Comparison of ENCODE assay signal across 13 cellular contexts in the genomic region with DNA sequence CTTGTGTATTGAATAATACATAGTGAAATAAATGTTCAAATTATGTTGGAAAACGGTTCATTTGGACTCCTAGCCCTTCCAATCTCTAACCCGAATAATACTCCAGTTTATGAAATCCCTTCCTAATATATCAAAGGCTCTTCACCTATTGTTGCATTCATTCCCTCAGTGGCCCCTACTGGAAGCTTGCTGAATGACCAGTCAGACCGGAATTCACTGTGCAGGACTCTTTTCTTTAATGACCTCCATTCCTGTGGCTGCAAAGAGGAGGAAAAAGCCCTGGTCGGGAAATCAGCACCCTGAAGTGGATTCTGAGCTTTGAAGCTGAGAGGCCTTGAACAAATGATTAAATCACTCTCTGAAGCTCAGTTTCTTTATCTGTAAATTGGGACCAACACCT. TPM values are rescaled to one million over a fixed set of nuclear protein-coding genes. Genes with fewer than 3 reads are reported as not detected.
A peak's percentile ranks its signal among the peaks of the same experiment; 100 is the strongest.
DNase-seq lines count a peak whose midpoint lies in the region; ATAC-seq, FAIRE-seq and TF ChIP-seq lines count a peak whose summit lies in the region.
"Had no signal": no experiment of that assay in that cellular context is flagged by ENCODE, and none has a peak within 500 bp of the region (broad histone marks: within the 10 kb centered on the region; RNA-seq: fewer than 3 reads in every experiment).

No MANE protein-coding gene starts in this region.

- H3K4me2 ChIP-seq in A549 (no peak overlapping the region), HCT116 (ENCODE audit: low read length) (peak overlapping the region; percentile 21)

- peaks cover 2% of the 10 kb centered on the region; the same call in 1 of the 2 replicates for H3K27me3 Mint-ChIP-seq in WTC11 (ENCODE audit: low read depth)

- CTCF ChIA-PET in A549 (lab: Yijun Ruan, JAX), result interaction anchor here (1.0 to 1.8 kb wide), 10 partner anchors 10 to 101 kb away, joined by 3 to 8 read pairs (median 3); no protein-coding TSS in a partner anchor
- CTCF ChIA-PET in HCT116 (lab: Charles Lee), result interaction anchor here (0.7 to 1.5 kb wide), 2 partner anchors 21 to 104 kb away, joined by 3 read pairs; no protein-coding TSS in a partner anchor
- CTCF ChIA-PET in WTC11 (lab: Charles Lee), result interaction anchor here (0.8 to 1.9 kb wide), 6 partner anchors 10 to 104 kb away, joined by 3 to 10 read pairs (median 4); no protein-coding TSS in a partner anchor

- no peaks in the 10 kb centered on the region for H4K20me1 ChIP-seq in HCT116 (ENCODE audit: insufficient read depth)

- no peaks in the 10 kb centered on the region for H3K36me3 Mint-ChIP-seq in WTC11

- H3K9ac ChIP-seq in HCT116 (ENCODE audit: low read length), result no peak overlapping the region

- 7% methylated on average over 4 of the region's 4 CpGs for WGBS in A549 (ENCODE audit: missing lambda C conversion rate)

- no peaks in the 10 kb centered on the region for H3K9me2 ChIP-seq in HCT116 (ENCODE audit: insufficient read depth)

- no peaks in the 10 kb centered on the region for H3K27me3 ChIP-seq in HCT116 (ENCODE audit: insufficient read depth, low read length)
- H3K27me3 ChIP-seq in kidney epithelial cell (ENCODE audit: control insufficient read depth, insufficient read depth, low read length), result no peaks in the 10 kb centered on the region
- H3K27me3 ChIP-seq: vagina had no signal

- no peak for FAIRE-seq in A549 (lab: Jason Lieb, UNC)
- FAIRE-seq: frontal cortex had no signal

- intact Hi-C loops in HCT116 (cut with micrococcal nuclease), result no loop called here

- TF ChIP-seq CTCF in A549 (IDR thresholded peaks at IDR 0.05), result no peak; the same call in 2 of the 3 replicates
- TF ChIP-seq CTCF in HCT116 (IDR thresholded peaks at IDR 0.05 in 2 of 3, conservative IDR thresholded peaks at IDR 0.05 in 1 of 3; ENCODE audit: borderline replicate concordance in 1 of 3, insufficient read depth in 1 of 3, low read depth in 2 of 3, low read length in 2 of 3), result peak; percentile 27 to 60 (median 60); a peak in 5 of 6 replicates
- TF ChIP-seq CTCF in WTC11 (IDR thresholded peaks at IDR 0.05), result peak; percentile 23; the same call in 1 of the 2 replicates
- TF ChIP-seq CTCF in kidney epithelial cell (IDR thresholded peaks at IDR 0.05; ENCODE audit: insufficient read depth, low read length, poor library complexity, severe bottlenecking), result peak; percentile 58

- H3K9me3 ChIP-seq in A549 (no peaks in the 10 kb centered on the region), HCT116 (ENCODE audit: control insufficient read depth in 1 of 2, insufficient read depth in 1 of 2, low read depth in 1 of 2, low read length in 2 of 2) (no peaks in the 10 kb centered on the region)
- H3K9me3 ChIP-seq: vagina had no signal

- peak; percentile 40 to 41 for DNase-seq in A549 (ENCODE audit: low read depth in 1 of 2, low spot score in 1 of 2)
- no peak for DNase-seq in HCT116 (ENCODE audit: low read depth, low spot score)
- peak; percentile 30 for DNase-seq in WTC11 (ENCODE audit: low spot score)
- no peak for DNase-seq in kidney epithelial cell (ENCODE audit: low read depth)
- DNase-seq in Kasumi-1 (lab: John Stamatoyannopoulos, UW), result no peak
- DNase-seq in activated CD8-positive, alpha-beta memory T cell treated with anti-CD3 and anti-CD28 coated beads, Interleukin-2, amount 50 U/mL, for 48 hours, result no peak
- DNase-seq: activated CD8-positive, alpha-beta memory T cell treated with anti-CD3 and anti-CD28 coated beads, Interleukin-2, amount 50 U/mL, for 4 hours; DMS153; NCI-H2171 had no signal

- peaks cover 30% of the 10 kb centered on the region for H3K4me1 Mint-ChIP-seq in WTC11

- no peaks in the 10 kb centered on the region for H3K79me2 ChIP-seq in HCT116 (ENCODE audit: insufficient read depth, low read length)

- H2AFZ ChIP-seq in HCT116 (ENCODE audit: low read depth, low read length, poor library complexity, severe bottlenecking), result peak overlapping the region; percentile 72

- H3K4me3 ChIP-seq in A549 (no peak overlapping the region), HCT116 (replicated peaks in 1 of 2; ENCODE audit: low read depth in 1 of 2, low read length in 2 of 2) (no peak overlapping the region), kidney epithelial cell (ENCODE audit: low read depth, low read length) (no peak overlapping the region)
- H3K4me3 ChIP-seq: vagina had no signal

- H3K9me3 Mint-ChIP-seq in WTC11, result peaks cover 8% of the 10 kb centered on the region

- TF ChIP-seq RAD21 in A549 (conservative IDR thresholded peaks at IDR 0.05 in 1 of 2, IDR thresholded peaks at IDR 0.05 in 1 of 2) (peak in 1 of 2 experiments; percentile 18; a peak in 2 of 5 replicates), HCT116 (IDR thresholded peaks at IDR 0.05; ENCODE audit: low read depth) (peak; percentile 50)

- H3K27ac ChIP-seq in A549 (no peak overlapping the region), HCT116 (ENCODE audit: low read depth, low read length) (no peak overlapping the region)
- H3K27ac ChIP-seq: vagina had no signal

- no TSS peak for BruUV-seq in HCT116 (replicated peaks; lab: Mats Ljungman, UMichigan)

- H3K36me3 ChIP-seq in HCT116 (ENCODE audit: control insufficient read depth in 1 of 2, insufficient read depth in 2 of 2, low read length in 2 of 2) (no peaks in the 10 kb centered on the region), kidney epithelial cell (ENCODE audit: control insufficient read depth, insufficient read depth, low read length) (no peaks in the 10 kb centered on the region)
- H3K36me3 ChIP-seq: vagina had no signal

- peak; percentile 91 to 94 for ATAC-seq in A549
- peak; percentile 96 for ATAC-seq in HCT116
- ATAC-seq in WTC11, result peak; percentile 65
- no peak for ATAC-seq in GM19467 (IDR thresholded peaks at IDR 0.05; ENCODE audit: unreplicated experiment)
- no peak for ATAC-seq in HG03159 (IDR thresholded peaks at IDR 0.05; ENCODE audit: unreplicated experiment)

- no peaks in the 10 kb centered on the region for H3K4me1 ChIP-seq in A549
- H3K4me1 ChIP-seq in HCT116 (ENCODE audit: control insufficient read depth in 1 of 2, insufficient read depth in 2 of 2, low read length in 2 of 2), result peaks cover 4 to 13% of the 10 kb centered on the region in 2 experiments; a peak in 3 of 4 replicates
- H3K4me1 ChIP-seq: vagina had no signal

- H3K27ac Mint-ChIP-seq in WTC11, result no peak overlapping the region

- RAD21 ChIA-PET in HCT116 (lab: Charles Lee; ENCODE audit: low non-redundant PET in 1 of 2, low total read pairs in 2 of 2, uncharacterized antibody in 2 of 2, unreplicated experiment in 2 of 2), result no interaction called here

- H3K4me3 Mint-ChIP-seq in WTC11, result no peak overlapping the region

- TF ChIP-seq EP300 in A549 (IDR thresholded peaks at IDR 0.05), result no peak

- TF ChIP-seq POLR2A in A549 (IDR thresholded peaks at IDR 0.05; ENCODE audit: low read length) (no peak), HCT116 (IDR thresholded peaks at IDR 0.05; ENCODE audit: borderline replicate concordance, extremely low read depth, insufficient read depth, insufficient read length) (no peak)

- POLR2A ChIA-PET in A549 (lab: Yijun Ruan, JAX) (no interaction called here), HCT116 (lab: Charles Lee) (interaction anchor here (1.1 kb wide), 1 partner anchor 10 kb away, joined by 3 read pairs; no protein-coding TSS in a partner anchor), WTC11 (lab: Charles Lee) (no interaction called here)

TF ChIP-seq in A549, 52 proteins besides CTCF, POLR2A, EP300 and RAD21 (continues in another document):
- no peak for TF ChIP-seq FOSL2 (IDR thresholded peaks at IDR 0.05)
- no peak for TF ChIP-seq FOSL2 (CRISPR knock-in tag; IDR thresholded peaks at IDR 0.05)
- no peak for TF ChIP-seq CBX2 (IDR thresholded peaks at IDR 0.05; ENCODE audit: borderline replicate concordance, low read depth)
- no peak for TF ChIP-seq NFE2L2 (conservative IDR thresholded peaks at IDR 0.05; ENCODE audit: low read length)
- TF ChIP-seq FOSB (CRISPR knock-in tag; IDR thresholded peaks at IDR 0.05), result no peak
- TF ChIP-seq MAFK (IDR thresholded peaks at IDR 0.05; ENCODE audit: partially characterized antibody), result no peak
- TF ChIP-seq RCOR1 (IDR thresholded peaks at IDR 0.05; ENCODE audit: low read depth, low read length), result no peak

TF ChIP-seq in HCT116, 20 proteins besides CTCF, POLR2A, EP300 and RAD21 (continues in another document):
- TF ChIP-seq, protein P1, sequence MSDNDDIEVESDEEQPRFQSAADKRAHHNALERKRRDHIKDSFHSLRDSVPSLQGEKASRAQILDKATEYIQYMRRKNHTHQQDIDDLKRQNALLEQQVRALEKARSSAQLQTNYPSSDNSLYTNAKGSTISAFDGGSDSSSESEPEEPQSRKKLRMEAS (IDR thresholded peaks at IDR 0.05), result no peak
- TF ChIP-seq FOSL1 (IDR thresholded peaks at IDR 0.05; ENCODE audit: low read depth) (no peak), JUND (IDR thresholded peaks at IDR 0.05) (no peak), POLR2AphosphoS5 (IDR thresholded peaks at IDR 0.05; ENCODE audit: low read depth, low read length) (no peak)

TF ChIP-seq in WTC11, 78 proteins besides CTCF, POLR2A, EP300 and RAD21 (continues in another document):
- no peak for TF ChIP-seq HMGA2 (CRISPR knock-in tag; IDR thresholded peaks at IDR 0.05)
- TF ChIP-seq ZNF425 (CRISPR knock-in tag; conservative IDR thresholded peaks at IDR 0.05), result no peak

RNA-seq across cellular contexts. Expression of gene RCN1, which starts 19.1 kb away (rescaled TPM):
- 158 and 234 TPM in 2 replicates for polyA plus RNA-seq in A549 (2011; rRNA removed)
- polyA plus RNA-seq in A549 (2012; cell fraction: cytosol; rRNA removed), result 50.1 and 51.0 TPM in 2 replicates
- polyA plus RNA-seq in A549 (2012; cell fraction: nucleus; rRNA removed), result 48.3 and 51.6 TPM in 2 replicates
- 182 to 199 TPM (median 191 TPM) in 3 replicates for polyA plus RNA-seq in A549 (2017; fragmentation: RNase III; extraction: RNeasy Plus Mini Kit Qiagen cat#74134 plus additional on column Dnase treatment)
- polyA minus RNA-seq in A549 (2011; rRNA and poly(A)+ RNA removed), result 58.5 and 59.9 TPM in 2 replicates
- 99.8 TPM for total RNA-seq in HCT116 (2021; ENCODE audit: unreplicated experiment)
- polyA plus RNA-seq in HCT116 (2012), result 101 and 108 TPM in 2 replicates
- 96.2 to 111 TPM (median 105 TPM) in 3 replicates for total RNA-seq in WTC11 (2021)
- 162 and 177 TPM in 2 replicates for total RNA-seq in kidney epithelial cell

Comparison
In these comparisons a context has a peak if more than half of its experiments do, and no peak if none do; other contexts are left out.
1. ATAC-seq: peak in A549 (2 of 2), HCT116 (single experiment) and WTC11 (single experiment); none in GM19467 (single experiment) and HG03159 (single experiment).
2. DNase-seq: peak in A549 (2 of 2) and WTC11 (single experiment); none in HCT116 (single experiment), kidney epithelial cell (single experiment), Kasumi-1 (0 of 2) and activated CD8-positive, alpha-beta memory T cell treated with anti-CD3 and anti-CD28 coated beads, Interleukin-2, amount 50 U/mL, for 48 hours (single experiment).
3. Of the 8 proteins assayed by ChIP-seq in both WTC11 and A549: peak only in WTC11: CTCF; only in A549: none; in both: none; in neither: 7.